In the genomic region with DNA sequence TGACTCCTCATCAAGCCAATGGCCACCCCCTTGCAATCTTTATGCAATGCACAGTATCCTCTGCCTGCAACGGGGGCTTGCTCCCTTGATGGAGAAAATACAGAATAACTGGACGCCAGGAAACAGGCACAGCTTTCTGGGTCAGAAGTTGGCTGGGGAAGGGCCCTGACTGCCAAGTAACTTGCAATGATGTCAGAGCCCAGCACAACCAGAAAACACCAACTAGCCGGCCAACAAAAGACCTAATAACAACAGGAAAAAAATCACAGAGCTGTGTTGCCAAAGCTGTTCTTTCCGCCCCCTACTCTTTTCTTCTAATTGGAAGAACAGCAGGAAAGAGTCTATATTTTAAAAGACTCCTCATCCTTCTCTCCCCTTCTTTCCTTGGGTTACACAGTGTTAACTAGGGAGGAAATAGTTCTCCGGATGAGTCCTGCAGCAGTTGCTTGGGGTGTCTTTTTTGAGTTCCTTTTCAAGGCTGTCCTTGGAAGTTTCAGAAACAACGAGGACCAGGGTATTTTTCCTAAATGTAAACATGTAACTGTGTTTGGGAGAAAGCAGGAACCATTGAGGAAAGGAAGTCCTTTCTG, we compare ENCODE assay signal across 1 cellular context.
TF ChIP-seq lines count a peak whose summit lies in the region.

No MANE protein-coding gene starts in this region.

TF ChIP-seq in IMR-90, 13 proteins besides CTCF, POLR2A, EP300 and RAD21:
- TF ChIP-seq MAFK (IDR thresholded peaks at IDR 0.05; ENCODE audit: low read depth, low read length), result no peak
- TF ChIP-seq SMC3 (IDR thresholded peaks at IDR 0.05; ENCODE audit: low read depth, low read length), result no peak
- no peak for TF ChIP-seq FOS (IDR thresholded peaks at IDR 0.05; ENCODE audit: low read depth, low read length)
- TF ChIP-seq, protein P1, sequence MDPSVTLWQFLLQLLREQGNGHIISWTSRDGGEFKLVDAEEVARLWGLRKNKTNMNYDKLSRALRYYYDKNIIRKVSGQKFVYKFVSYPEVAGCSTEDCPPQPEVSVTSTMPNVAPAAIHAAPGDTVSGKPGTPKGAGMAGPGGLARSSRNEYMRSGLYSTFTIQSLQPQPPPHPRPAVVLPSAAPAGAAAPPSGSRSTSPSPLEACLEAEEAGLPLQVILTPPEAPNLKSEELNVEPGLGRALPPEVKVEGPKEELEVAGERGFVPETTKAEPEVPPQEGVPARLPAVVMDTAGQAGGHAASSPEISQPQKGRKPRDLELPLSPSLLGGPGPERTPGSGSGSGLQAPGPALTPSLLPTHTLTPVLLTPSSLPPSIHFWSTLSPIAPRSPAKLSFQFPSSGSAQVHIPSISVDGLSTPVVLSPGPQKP (IDR thresholded peaks at IDR 0.05; ENCODE audit: borderline replicate concordance, low read depth, low read length), result no peak
- no peak for TF ChIP-seq RFX5 (IDR thresholded peaks at IDR 0.05; ENCODE audit: low read depth, low read length)
- TF ChIP-seq CHD1 (IDR thresholded peaks at IDR 0.05; ENCODE audit: low read depth, low read length), result no peak
- TF ChIP-seq, protein P2, sequence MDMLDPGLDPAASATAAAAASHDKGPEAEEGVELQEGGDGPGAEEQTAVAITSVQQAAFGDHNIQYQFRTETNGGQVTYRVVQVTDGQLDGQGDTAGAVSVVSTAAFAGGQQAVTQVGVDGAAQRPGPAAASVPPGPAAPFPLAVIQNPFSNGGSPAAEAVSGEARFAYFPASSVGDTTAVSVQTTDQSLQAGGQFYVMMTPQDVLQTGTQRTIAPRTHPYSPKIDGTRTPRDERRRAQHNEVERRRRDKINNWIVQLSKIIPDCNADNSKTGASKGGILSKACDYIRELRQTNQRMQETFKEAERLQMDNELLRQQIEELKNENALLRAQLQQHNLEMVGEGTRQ (IDR thresholded peaks at IDR 0.05; ENCODE audit: low read depth, low read length), result no peak
- no peak for TF ChIP-seq BHLHE40 (IDR thresholded peaks at IDR 0.05; ENCODE audit: low read depth, low read length)
- TF ChIP-seq NFE2L2 (IDR thresholded peaks at IDR 0.05; ENCODE audit: low read depth, low read length), result no peak
- no peak for TF ChIP-seq RCOR1 (IDR thresholded peaks at IDR 0.05; ENCODE audit: insufficient replicate concordance, low read length)
- TF ChIP-seq CEBPB (IDR thresholded peaks at IDR 0.05; ENCODE audit: low read depth, low read length), result no peak
